Comparison of ENCODE assay signal across 8 cellular contexts in genomic region chr3:10738688-10739372, GRCh38.
DNase-seq lines count a peak whose midpoint lies in the region; ATAC-seq, FAIRE-seq and TF ChIP-seq lines count a peak whose summit lies in the region.

No MANE protein-coding gene starts in this region.

- no peaks in the 10 kb centered on the region for H3K9me3 ChIP-seq in BE2C

- peaks cover 18% of the 10 kb centered on the region for H3K27me3 Mint-ChIP-seq in activated CD8-positive, alpha-beta T cell treated with anti-CD3 and anti-CD28 coated beads, Interleukin-2, amount 10 ng/mL, durations not matched to agents 7 days and 5 days (ENCODE audit: low read depth)

- no peaks in the 10 kb centered on the region for H3K36me3 Mint-ChIP-seq in activated CD8-positive, alpha-beta T cell treated with anti-CD3 and anti-CD28 coated beads, Interleukin-2, amount 10 ng/mL, durations not matched to agents 7 days and 5 days (ENCODE audit: low read depth)

- ATAC-seq in activated CD8-positive, alpha-beta T cell treated with anti-CD3 and anti-CD28 coated beads, Interleukin-2, amount 10 ng/mL, durations not matched to agents 7 days and 5 days = peak; percentile 82
- ATAC-seq in GM18873 (IDR thresholded peaks at IDR 0.05; ENCODE audit: low FRiP score, unreplicated experiment) = no peak

- no peak for TF ChIP-seq POLR2A in H54 (IDR thresholded peaks at IDR 0.05; ENCODE audit: low read depth, low read length)

- no peaks in the 10 kb centered on the region for H3K4me1 ChIP-seq in BE2C

- DNase-seq in BE2C = peak; percentile 66
- DNase-seq in H54 (ENCODE audit: insufficient read length, low spot score) = peak; percentile 40
- peak; percentile 7 for DNase-seq in NCI-H524 treated with DMSO at 0.1 percent for 48 hours (lab: John Stamatoyannopoulos, UW)
- DNase-seq in activated CD8-positive, alpha-beta T cell treated with anti-CD3 and anti-CD28 coated beads, Interleukin-2, amount 10 ng/mL, durations not matched to agents 7 days and 5 days = peak; percentile 73
- DNase-seq in effector CD4-positive, alpha-beta T cell = peak; percentile 63
- peak; percentile 71 to 72 for DNase-seq in lung microvascular endothelial cell (ENCODE audit: low read depth in 2 of 2)
- peak; percentile 53 to 66 (median 65) for DNase-seq in stimulated activated CD4-positive, alpha-beta T cell treated with anti-CD3 and anti-CD28 coated beads, TNF-alpha, amount 100 ng/mL, for 48 hours (ENCODE audit: low read depth in 3 of 3)

- TF ChIP-seq CTCF in BE2C (IDR thresholded peaks at IDR 0.05; ENCODE audit: low read depth, low read length) = peak; percentile 66

- H3K27ac Mint-ChIP-seq in activated CD8-positive, alpha-beta T cell treated with anti-CD3 and anti-CD28 coated beads, Interleukin-2, amount 10 ng/mL, durations not matched to agents 7 days and 5 days = no peak overlapping the region

- FAIRE-seq in H54 (lab: Jason Lieb, UNC) = no peak

- H3K4me3 ChIP-seq in BE2C (ENCODE audit: low read depth, low read length) = peak overlapping the region; percentile 55

- no peaks in the 10 kb centered on the region for H3K27me3 ChIP-seq in BE2C

- CTCF ChIA-PET in activated CD8-positive, alpha-beta T cell treated with anti-CD3 and anti-CD28 coated beads, Interleukin-2, amount 10 ng/mL, durations not matched to agents 7 days and 5 days (lab: Charles Lee) = interaction anchor here (0.6 to 2.7 kb wide), 26 partner anchors 9 to 1159 kb away, joined by 3 to 25 read pairs (median 4); partner anchors contain the start of gene SEC13

- POLR2A ChIA-PET in activated CD8-positive, alpha-beta T cell treated with anti-CD3 and anti-CD28 coated beads, Interleukin-2, amount 10 ng/mL, durations not matched to agents 7 days and 5 days (lab: Charles Lee) = interaction anchor here (1.0 kb wide), 1 partner anchor 14 kb away, joined by 4 read pairs; no protein-coding TSS in a partner anchor

- peaks cover 11% of the 10 kb centered on the region for H3K4me1 Mint-ChIP-seq in activated CD8-positive, alpha-beta T cell treated with anti-CD3 and anti-CD28 coated beads, Interleukin-2, amount 10 ng/mL, durations not matched to agents 7 days and 5 days (ENCODE audit: low read depth)

- H3K36me3 ChIP-seq in BE2C = no peaks in the 10 kb centered on the region

- peaks cover 4% of the 10 kb centered on the region for H3K9me3 Mint-ChIP-seq in activated CD8-positive, alpha-beta T cell treated with anti-CD3 and anti-CD28 coated beads, Interleukin-2, amount 10 ng/mL, durations not matched to agents 7 days and 5 days (ENCODE audit: insufficient read depth)

- no peak overlapping the region for H3K4me3 Mint-ChIP-seq in activated CD8-positive, alpha-beta T cell treated with anti-CD3 and anti-CD28 coated beads, Interleukin-2, amount 10 ng/mL, durations not matched to agents 7 days and 5 days

Comparison
In these comparisons a context has a peak if more than half of its experiments do, and no peak if none do; other contexts are left out.
1. DNase-seq: peak in every context shown above with its lines; median percentile 73 in activated CD8-positive, alpha-beta T cell treated with anti-CD3 and anti-CD28 coated beads, Interleukin-2, amount 10 ng/mL, durations not matched to agents 7 days and 5 days; 72 in lung microvascular endothelial cell; 66 in BE2C; 65 in stimulated activated CD4-positive, alpha-beta T cell treated with anti-CD3 and anti-CD28 coated beads, TNF-alpha, amount 100 ng/mL, for 48 hours; 63 in effector CD4-positive, alpha-beta T cell; 40 in H54; 7 in NCI-H524 treated with DMSO at 0.1 percent for 48 hours.